Comparison of ENCODE assay signal across 1 cellular context in genomic region chr5:146016764-146017484, GRCh38.
TF ChIP-seq lines count a peak whose summit lies in the region.

No MANE protein-coding gene starts in this region.

TF ChIP-seq in GM23338, 12 proteins besides CTCF, POLR2A, EP300 and RAD21 (continued from another document):
- TF ChIP-seq REST (IDR thresholded peaks at IDR 0.05; ENCODE audit: unreplicated experiment) (no peak), ETS1 (IDR thresholded peaks at IDR 0.05) (no peak), ZNF114 (CRISPR knock-in tag; IDR thresholded peaks at IDR 0.05) (no peak), EZH2phosphoT487 (IDR thresholded peaks at IDR 0.05; ENCODE audit: unreplicated experiment) (no peak), CREB1 (CRISPR knock-in tag; IDR thresholded peaks at IDR 0.05; ENCODE audit: low read depth) (no peak), POLR2AphosphoS5 (IDR thresholded peaks at IDR 0.05; ENCODE audit: low read depth) (no peak), JUNB (IDR thresholded peaks at IDR 0.05; ENCODE audit: unreplicated experiment) (no peak), STAT1 (IDR thresholded peaks at IDR 0.05; ENCODE audit: unreplicated experiment) (no peak)
